In the genomic region with DNA sequence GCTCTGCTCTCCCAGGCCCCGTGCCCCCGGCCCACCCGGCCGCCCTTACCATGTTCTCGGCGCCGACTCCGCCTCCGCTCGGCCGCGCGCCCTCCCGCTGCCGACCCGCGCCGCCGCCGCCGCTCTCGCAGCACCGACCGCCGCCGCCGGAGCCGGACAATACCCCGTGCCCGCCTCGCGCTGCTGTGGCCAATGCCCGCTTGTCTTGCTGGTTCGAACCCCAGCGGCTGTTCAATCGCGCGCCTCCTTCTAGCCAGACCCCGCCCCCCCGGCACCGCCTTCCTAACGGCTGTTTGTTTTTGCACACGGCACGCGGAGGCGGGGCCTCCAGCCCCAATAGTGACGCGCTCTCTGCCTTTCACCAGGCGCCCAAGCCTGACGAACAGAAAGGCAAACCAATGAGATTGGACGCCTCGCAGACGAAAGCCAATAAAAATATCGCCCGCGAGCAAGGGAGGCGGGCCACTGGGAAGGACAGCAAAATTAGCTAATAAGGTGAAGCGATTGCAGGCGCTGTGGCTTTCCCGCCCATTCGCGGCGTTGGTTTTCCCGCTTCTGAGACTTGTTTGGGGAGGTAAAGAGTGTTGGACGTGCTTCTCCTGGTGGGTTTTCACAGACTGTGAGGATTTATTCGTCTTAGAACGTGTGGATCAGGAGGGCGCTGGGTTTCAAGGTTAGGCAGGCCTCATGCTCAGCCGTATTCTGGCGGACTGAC, we compare ENCODE assay signal across 8 cellular contexts. TPM values are rescaled to one million over a fixed set of nuclear protein-coding genes. Genes with fewer than 3 reads are reported as not detected.
DNase-seq lines count a peak whose midpoint lies in the region; ATAC-seq and TF ChIP-seq lines count a peak whose summit lies in the region.

TSS of gene H2AZ2 (minus strand) at position 168 of the 715 bp plus-strand sequence. CDS start at position 52, 116 bp downstream.

- 0 to 1% (median 1%) methylated on average over 34 to 70 of the region's 70 CpGs for WGBS in heart left ventricle, 4 donors

- peak; percentile 98 for DNase-seq in GM13976 (ENCODE audit: low spot score)
- peak; percentile 98 for DNase-seq in NCI-H146 treated with DMSO at 0.1 percent for 48 hours (lab: John Stamatoyannopoulos, UW; ENCODE audit: unreplicated experiment)
- peak; percentile 100 for DNase-seq in amniotic epithelial cell (ENCODE audit: low read depth)
- DNase-seq in heart left ventricle: peak; percentile 100
- peak; percentile 100 for DNase-seq in pons (ENCODE audit: low spot score)
- DNase-seq in type B pancreatic cell (ENCODE audit: extremely low spot score, unreplicated experiment): peak; percentile 100

- H3K27ac ChIP-seq in heart left ventricle: peak within 1 kb of the TSS; percentile 70 to 99 (median 97)

- peak; percentile 83 for ATAC-seq in HG02870 (IDR thresholded peaks at IDR 0.05; ENCODE audit: unreplicated experiment)
- peak; percentile 94 to 97 (median 97) for ATAC-seq in heart left ventricle

- TF ChIP-seq CTCF in GM13976 (IDR thresholded peaks at IDR 0.05; ENCODE audit: borderline replicate concordance, control extremely low read depth, extremely low read depth, insufficient read depth, missing control alignments): no peak
- TF ChIP-seq CTCF in heart left ventricle (IDR thresholded peaks at IDR 0.05): peak in 3 of 12 donors; percentile 6 to 26 (median 9)
- peak; percentile 9 for TF ChIP-seq CTCF in type B pancreatic cell (conservative IDR thresholded peaks at IDR 0.05)

- H3K27me3 ChIP-seq in heart left ventricle: no peaks in the 10 kb centered on the region

- H3K27ac Mint-ChIP-seq in type B pancreatic cell: peak within 1 kb of the TSS; percentile 99

- intact Hi-C loops in T-helper 1 cell treated with Interleukin-12 subunit alpha and Interleukin-12 subunit beta and Interleukin-4 antibody, amounts not matched to agents 30 ng/mL and 1 ng/mL, for 36 hours (cut with micrococcal nuclease): loop anchor here (1.0 to 5.0 kb wide), 22 partner anchors 9 to 1915 kb away; partner anchors contain the start of genes MRPL32, NUDCD3, OGDH and POLD2
- intact Hi-C loops in heart left ventricle (cut with DNase I): loop anchor here (1.0 to 10.0 kb wide), 15 partner anchors 34 to 357 kb away; partner anchors contain the start of genes PPIA (in 5 of the 10), OGDH (in 4 of the 10), ZMIZ2 (in 2 of the 10) and NUDCD3 (in 1 of the 10)

- TF ChIP-seq POLR2A in heart left ventricle (IDR thresholded peaks at IDR 0.05): peak; percentile 84 to 88

- H3K4me3 Mint-ChIP-seq in type B pancreatic cell: peak within 1 kb of the TSS; percentile 98

- H3K27me3 Mint-ChIP-seq in type B pancreatic cell: no peaks in the 10 kb centered on the region

- H3K4me1 Mint-ChIP-seq in type B pancreatic cell (ENCODE audit: unreplicated experiment): peaks cover 28% of the 10 kb centered on the region

- in situ Hi-C loops in GM13976 (cut with MboI; ENCODE audit: low sequenced_read_pairs, unreplicated experiment): loop anchor here (10.0 kb wide), 1 partner anchor 253 kb away; no protein-coding TSS in a partner anchor

- H3K4me3 ChIP-seq in heart left ventricle: peak within 1 kb of the TSS; percentile 52 to 85 (median 70)

- no peaks in the 10 kb centered on the region for H3K9me3 ChIP-seq in heart left ventricle

- no peaks in the 10 kb centered on the region for H3K9me3 Mint-ChIP-seq in type B pancreatic cell

- no peaks in the 10 kb centered on the region for H3K36me3 Mint-ChIP-seq in type B pancreatic cell

- H3K36me3 ChIP-seq in heart left ventricle: peaks cover 0 to 6% (median 0%) of the 10 kb centered on the region in 9 donors

- peaks cover 0 to 41% (median 33%) of the 10 kb centered on the region in 12 donors for H3K4me1 ChIP-seq in heart left ventricle

RNA-seq across cellular contexts. Expression of gene H2AZ2, which starts in this region (rescaled TPM):
- 257 and 263 TPM in 2 replicates for total RNA-seq in T-helper 1 cell treated with Interleukin-12 subunit alpha and Interleukin-12 subunit beta and Interleukin-4 antibody, amounts not matched to agents 30 ng/mL and 1 ng/mL, for 36 hours
- total RNA-seq in heart left ventricle (100 to 1,000 TPM; 188 to 274 (median 224) TPM), type B pancreatic cell (ENCODE audit: low replicate concordance) (116 and 239 TPM in 2 replicates)
- polyA plus RNA-seq in heart left ventricle: 100 to 1,000 TPM; 161 to 179 TPM

Comparison
In these comparisons a context has a peak if more than half of its experiments do, and no peak if none do; other contexts are left out.
1. Peak in every context shown above with its lines: DNase-seq, ATAC-seq, H3K4me3 ChIP-seq and H3K27ac ChIP-seq.